ENCODE assay signal across 17 cellular contexts in the genomic region with DNA sequence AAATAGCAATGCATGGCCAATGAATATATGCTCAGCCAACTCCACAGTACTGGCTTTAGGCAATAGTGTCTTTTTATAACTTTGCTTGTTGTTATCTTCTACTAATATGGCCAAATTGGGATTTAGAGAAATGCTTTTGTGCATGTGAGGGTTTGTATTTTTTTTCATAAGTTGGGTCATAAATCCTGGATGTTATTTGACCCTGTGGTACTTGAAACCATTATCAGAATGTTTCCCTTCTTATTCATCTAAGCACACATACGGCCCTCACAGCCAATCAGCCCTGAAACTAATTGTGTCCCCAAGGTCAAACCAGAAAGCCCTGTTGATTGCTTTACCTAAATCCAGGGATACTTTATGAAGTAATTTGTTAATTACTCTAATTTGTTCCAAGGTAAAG. TPM values are rescaled to one million over a fixed set of nuclear protein-coding genes. Genes with fewer than 3 reads are reported as not detected.
A peak's percentile ranks its signal among the peaks of the same experiment; 100 is the strongest.
DNase-seq lines count a peak whose midpoint lies in the region; ATAC-seq and TF ChIP-seq lines count a peak whose summit lies in the region.
"Had no signal": no experiment of that assay in that cellular context is flagged by ENCODE, and none has a peak within 500 bp of the region (broad histone marks: within the 10 kb centered on the region; RNA-seq: fewer than 3 reads in every experiment).

No MANE protein-coding gene starts in this region.

- intact Hi-C loops in left ventricle myocardium inferior (cut with micrococcal nuclease) = no loop called here

- H3K9me3 ChIP-seq in left ventricle myocardium inferior (replicated peaks) = no peaks in the 10 kb centered on the region
- H3K9me3 ChIP-seq: BE2C had no signal

- ATAC-seq in HG03342 (IDR thresholded peaks at IDR 0.05; ENCODE audit: unreplicated experiment) = no peak
- no peak for ATAC-seq in HG03521 (IDR thresholded peaks at IDR 0.05; ENCODE audit: unreplicated experiment)
- ATAC-seq: GM23338, K562 had no signal

- TF ChIP-seq CTCF in AG10803 (conservative IDR thresholded peaks at IDR 0.05; ENCODE audit: low read length) (no peak), HFFc6 (IDR thresholded peaks at IDR 0.05) (no peak), left ventricle myocardium inferior (IDR thresholded peaks at IDR 0.05; ENCODE audit: borderline replicate concordance) (no peak)

- peak; percentile 33 for DNase-seq in AG10803 (ENCODE audit: low read depth)
- DNase-seq in HFFc6 = peak; percentile 3
- DNase-seq in amniotic epithelial cell (ENCODE audit: low read depth) = peak; percentile 20
- DNase-seq in iris pigment epithelial cell (ENCODE audit: low read depth) = peak; percentile 5
- no peak for DNase-seq in activated T-cell treated with anti-CD3 and anti-CD28 coated beads, Interleukin-2, amount 50 U/mL, for 48 hours
- DNase-seq in left ventricle myocardium inferior = no peak
- DNase-seq: 8988T; BE2C; CD4-positive, alpha-beta memory T cell; DMS79; GDM1; H7 had no signal

- no peak overlapping the region for H3K27ac Mint-ChIP-seq in HFFc6
- H3K27ac Mint-ChIP-seq: CD4-positive, alpha-beta memory T cell; GM23338 had no signal

- H3K36me3 Mint-ChIP-seq in HFFc6 (ENCODE audit: low read depth) = no peaks in the 10 kb centered on the region
- H3K36me3 Mint-ChIP-seq: CD4-positive, alpha-beta memory T cell had no signal

- no peak overlapping the region for H3K4me3 Mint-ChIP-seq in HFFc6
- H3K4me3 Mint-ChIP-seq: CD4-positive, alpha-beta memory T cell; GM23338 had no signal

- no peaks in the 10 kb centered on the region for H3K4me1 ChIP-seq in left ventricle myocardium inferior
- H3K4me1 ChIP-seq: BE2C had no signal

- H3K4me3 ChIP-seq in AG10803 (ENCODE audit: low read length) (no peak overlapping the region), left ventricle myocardium inferior (no peak overlapping the region)
- H3K4me3 ChIP-seq: GM23338, K562 had no signal

- H3K27me3 ChIP-seq in left ventricle myocardium inferior (ENCODE audit: low read depth) = no peaks in the 10 kb centered on the region
- H3K27me3 ChIP-seq: BE2C had no signal

- H3K36me3 ChIP-seq in left ventricle myocardium inferior = no peaks in the 10 kb centered on the region
- H3K36me3 ChIP-seq: BE2C had no signal

- H3K27ac ChIP-seq in left ventricle myocardium inferior (replicated peaks) = no peak overlapping the region
- H3K27ac ChIP-seq: C4-2B had no signal

- no peaks in the 10 kb centered on the region for H3K9me3 Mint-ChIP-seq in HFFc6
- H3K9me3 Mint-ChIP-seq: GM23338 had no signal

- peaks cover 1% of the 10 kb centered on the region; the same call in 1 of the 2 replicates for H3K27me3 Mint-ChIP-seq in HFFc6 (ENCODE audit: insufficient read depth)
- H3K27me3 Mint-ChIP-seq: CD4-positive, alpha-beta memory T cell had no signal

- no peaks in the 10 kb centered on the region; the same call in 1 of the 2 replicates for H3K4me1 Mint-ChIP-seq in HFFc6 (ENCODE audit: low read depth)
- H3K4me1 Mint-ChIP-seq: CD4-positive, alpha-beta memory T cell had no signal

RNA-seq across cellular contexts. Expression of a gene that starts 35.1 kb away (rescaled TPM):
- total RNA-seq in HFFc6 (2021; fragmentation: NEBNext Ultra II Directional; extraction: Animal tissue kit (Norgen Biotek cat#: 25700)) = not detected
- 0.36 TPM for total RNA-seq in left ventricle myocardium inferior
- total RNA-seq: CD4-positive, alpha-beta memory T cell; K562 had no signal

RNA-seq across cellular contexts. Expression of a gene that starts 53.3 kb away (rescaled TPM):
- under 1 TPM; 0.21 to 0.62 (median 0.44) TPM for total RNA-seq in HFFc6 (2021; fragmentation: NEBNext Ultra II Directional; extraction: Animal tissue kit (Norgen Biotek cat#: 25700))
- total RNA-seq in left ventricle myocardium inferior = 0.14 TPM
- total RNA-seq: CD4-positive, alpha-beta memory T cell; GM23338; H7; K562 had no signal

Comparison
In these comparisons a context has a peak if more than half of its experiments do, and no peak if none do; other contexts are left out.
1. DNase-seq: peak in AG10803 (single experiment), HFFc6 (single experiment), amniotic epithelial cell (single experiment) and iris pigment epithelial cell (single experiment); none in activated T-cell treated with anti-CD3 and anti-CD28 coated beads, Interleukin-2, amount 50 U/mL, for 48 hours (0 of 2) and left ventricle myocardium inferior (single experiment).